ENCODE assay signal across 8 cellular contexts in the genomic region with DNA sequence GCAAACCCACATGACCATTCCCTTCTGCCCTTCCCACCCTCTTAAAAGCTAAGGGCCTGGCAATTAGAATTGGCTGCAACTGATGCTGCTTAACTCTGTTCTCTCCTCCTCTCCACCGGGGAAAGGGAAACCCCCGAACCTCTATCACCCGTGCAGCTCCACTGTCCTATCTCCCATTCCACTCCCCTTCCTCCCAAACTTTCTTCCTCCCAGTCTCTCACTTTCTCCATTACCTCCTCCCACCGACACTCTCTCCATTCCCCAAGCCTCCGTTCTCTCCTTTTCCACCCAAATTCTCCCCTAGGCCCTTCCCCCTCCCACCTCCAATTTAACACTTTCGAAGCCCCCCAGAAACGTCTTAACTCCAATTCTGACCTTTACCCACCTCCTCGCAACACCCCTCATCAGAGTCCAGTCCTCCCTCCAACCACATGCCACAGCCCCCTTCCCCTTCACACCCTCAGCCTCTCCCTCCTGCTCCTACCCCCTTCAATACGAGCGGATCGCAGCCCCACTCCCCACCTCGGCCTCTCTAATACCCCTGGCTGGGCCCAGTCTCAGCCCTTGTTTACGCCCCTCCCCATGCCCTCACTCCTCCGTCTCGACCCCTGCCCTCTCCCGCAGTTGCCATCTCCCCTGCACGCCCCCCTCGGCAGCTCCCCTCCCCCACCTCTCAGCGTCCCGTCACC. TPM values are rescaled to one million over a fixed set of nuclear protein-coding genes. Genes with fewer than 3 reads are reported as not detected.
DNase-seq lines count a peak whose midpoint lies in the region; ATAC-seq and TF ChIP-seq lines count a peak whose summit lies in the region.

No MANE protein-coding gene starts in this region.

- peak overlapping the region; percentile 87 for H2AFZ ChIP-seq in PC-3 (ENCODE audit: low read length)
- peak overlapping the region; percentile 43 for H2AFZ ChIP-seq in fibroblast of lung (ENCODE audit: low read length)

- CTCF ChIA-PET in PC-3 (lab: Charles Lee) = no interaction called here

- peak; percentile 19 for DNase-seq in NCI-H748 (lab: John Stamatoyannopoulos, UW; ENCODE audit: unreplicated experiment)
- no peak for DNase-seq in NCI-H748 treated with DMSO at 0.1 percent for 48 hours (lab: John Stamatoyannopoulos, UW)
- no peak for DNase-seq in PC-3
- peak; percentile 39 to 40 for DNase-seq in fibroblast of lung (ENCODE audit: low read depth in 2 of 2)
- peak in 1 of 5 donors; percentile 30 for DNase-seq in ovary
- no peak for DNase-seq in effector CD8-positive, alpha-beta T cell (lab: John Stamatoyannopoulos, UW)

- H3K27me3 ChIP-seq in PC-3 (ENCODE audit: low read length) (no peaks in the 10 kb centered on the region), fibroblast of lung (ENCODE audit: control insufficient read depth, insufficient read depth, low read length) (no peaks in the 10 kb centered on the region), ovary (no peaks in the 10 kb centered on the region)

- peaks cover 5% of the 10 kb centered on the region for H3F3A ChIP-seq in PC-3 (ENCODE audit: low read length, unreplicated experiment)

- intact Hi-C loops in PC-3 (cut with micrococcal nuclease) = loop anchor here (1.0 to 2.0 kb wide), 3 partner anchors 13 to 33 kb away; a partner anchor contains a TSS
- intact Hi-C loops in ovary (cut with DNase I) = no loop called here

- H3K9me3 ChIP-seq in PC-3 (ENCODE audit: low read length) (no peaks in the 10 kb centered on the region), fibroblast of lung (ENCODE audit: control insufficient read depth, insufficient read depth, low read depth, low read length) (no peaks in the 10 kb centered on the region), ovary (no peaks in the 10 kb centered on the region)

- TF ChIP-seq POLR2A in ovary (IDR thresholded peaks at IDR 0.05) = no peak

- H3K9ac ChIP-seq in PC-3 (ENCODE audit: low read length) = peak overlapping the region; percentile 94
- H3K9ac ChIP-seq in fibroblast of lung (ENCODE audit: insufficient read depth, low read length) = peak overlapping the region; percentile 96

- no TSS peak for BruUV-seq in PC-3 (replicated peaks; lab: Mats Ljungman, UMichigan)

- ATAC-seq in PC-3 (peak; percentile 3), GM21526 (IDR thresholded peaks at IDR 0.05; ENCODE audit: low FRiP score, unreplicated experiment) (no peak), HG02884 (IDR thresholded peaks at IDR 0.05; ENCODE audit: unreplicated experiment) (no peak)

- H3K4me2 ChIP-seq in PC-3 (ENCODE audit: low read length) (peak overlapping the region; percentile 98), fibroblast of lung (ENCODE audit: extremely low read depth, insufficient read depth, low read length) (peak overlapping the region; percentile 67)

- H4K20me1 ChIP-seq in PC-3 (ENCODE audit: low read length) (no peaks in the 10 kb centered on the region), fibroblast of lung (ENCODE audit: control insufficient read depth, extremely low read depth, insufficient read depth, low read length) (no peaks in the 10 kb centered on the region)

- H3K4me3 ChIP-seq in PC-3 (ENCODE audit: low read length) (peak overlapping the region; percentile 90), fibroblast of lung (replicated peaks in 1 of 4; ENCODE audit: control extremely low read depth in 1 of 4, insufficient read depth in 1 of 4, low read depth in 3 of 4, low read length in 4 of 4) (peak overlapping the region; percentile 84 to 96 (median 89)), ovary (peak overlapping the region; percentile 77)

- POLR2A ChIA-PET in PC-3 (lab: Charles Lee; ENCODE audit: unreplicated experiment) = interaction anchor here (0.6 to 0.9 kb wide), 2 partner anchors 33 to 111 kb away, joined by 3 to 6 read pairs; a partner anchor contains a TSS

- H3K36me3 ChIP-seq in PC-3 (ENCODE audit: low read depth, low read length) (peaks cover 23% of the 10 kb centered on the region), fibroblast of lung (ENCODE audit: control insufficient read depth, insufficient read depth, low read length) (peaks cover 12% of the 10 kb centered on the region), ovary (no peaks in the 10 kb centered on the region)

- H3K79me2 ChIP-seq in PC-3 (ENCODE audit: low read length) = peaks cover 81% of the 10 kb centered on the region
- peaks cover 51% of the 10 kb centered on the region for H3K79me2 ChIP-seq in fibroblast of lung (ENCODE audit: control insufficient read depth, insufficient read depth, low read length)

- peaks cover 18% of the 10 kb centered on the region for H3K4me1 ChIP-seq in PC-3 (ENCODE audit: insufficient read depth, low read length)
- H3K4me1 ChIP-seq in fibroblast of lung (ENCODE audit: control insufficient read depth, extremely low read depth, insufficient read depth, low read length) = peaks cover 3% of the 10 kb centered on the region
- peaks cover 5% of the 10 kb centered on the region for H3K4me1 ChIP-seq in ovary (ENCODE audit: insufficient read depth)

- H3K9me2 ChIP-seq in PC-3 (replicated peaks; ENCODE audit: low read length) = no peaks in the 10 kb centered on the region

- TF ChIP-seq CTCF in PC-3 (conservative IDR thresholded peaks at IDR 0.05; ENCODE audit: low read depth, low read length) (no peak), fibroblast of lung (conservative IDR thresholded peaks at IDR 0.05 in 1 of 2, IDR thresholded peaks at IDR 0.05 in 1 of 2; ENCODE audit: low read depth in 1 of 2, low read length in 2 of 2) (no peak), ovary (IDR thresholded peaks at IDR 0.05) (no peak)

- TF ChIP-seq EP300 in ovary (IDR thresholded peaks at IDR 0.05) = no peak

- WGBS in ovary, 3 donors = 1% methylated on average over 20 of the region's 20 CpGs

- H3K27ac ChIP-seq in PC-3 (ENCODE audit: low read length) = peak overlapping the region; percentile 91
- H3K27ac ChIP-seq in fibroblast of lung (ENCODE audit: insufficient read depth, low read length) = peak overlapping the region; percentile 83
- H3K27ac ChIP-seq in ovary = peak overlapping the region; percentile 95 to 97

RNA-seq across cellular contexts. Expression of a gene that starts 0.6 kb away (rescaled TPM):
- total RNA-seq in PC-3 (2014; rRNA removed) (23.4 and 39.2 TPM in 2 replicates), fibroblast of lung (15.4 and 21.6 TPM in 2 replicates), ovary (10 to 100 TPM; 19.0 to 40.2 (median 38.1) TPM)
- polyA plus RNA-seq in fibroblast of lung (40.0 and 40.3 TPM in 2 replicates), ovary (10 to 100 TPM; 35.2 to 53.9 TPM)
- 26.9 and 28.8 TPM in 2 replicates for polyA plus RNA-seq in fibroblast of lung (2012)
- polyA minus RNA-seq in fibroblast of lung (ENCODE audit: low replicate concordance) = 72.7 and 118 TPM in 2 replicates

RNA-seq across cellular contexts. Expression of a gene that starts 14.0 kb away (rescaled TPM):
- total RNA-seq in PC-3 (2014; rRNA removed) (18.1 and 27.0 TPM in 2 replicates), fibroblast of lung (24.7 and 30.6 TPM in 2 replicates), ovary (10 to 100 TPM; 25.4 to 37.1 (median 33.7) TPM)
- polyA plus RNA-seq in fibroblast of lung (42.6 and 83.1 TPM in 2 replicates), ovary (10 to 100 TPM; 36.7 to 37.5 TPM)
- polyA plus RNA-seq in fibroblast of lung (2012) = 25.8 and 37.3 TPM in 2 replicates
- 41.0 and 80.6 TPM in 2 replicates for polyA minus RNA-seq in fibroblast of lung (ENCODE audit: low replicate concordance)

RNA-seq across cellular contexts. Expression of a gene that starts 14.0 kb away (rescaled TPM):
- 174 and 197 TPM in 2 replicates for total RNA-seq in PC-3 (2014; rRNA removed)
- 39.6 and 45.5 TPM in 2 replicates for total RNA-seq in fibroblast of lung
- 145 and 188 TPM in 2 replicates for polyA plus RNA-seq in fibroblast of lung
- 121 and 138 TPM in 2 replicates for polyA plus RNA-seq in fibroblast of lung (2012)
- polyA minus RNA-seq in fibroblast of lung (ENCODE audit: low replicate concordance) = 0.59 and 16.5 TPM in 2 replicates
- total RNA-seq in ovary = 10 to 100 TPM; 18.1 to 54.0 (median 46.9) TPM
- polyA plus RNA-seq in ovary = 10 to 100 TPM; 66.6 to 94.4 TPM

RNA-seq across cellular contexts. Expression of a gene that starts 21.9 kb away (rescaled TPM):
- total RNA-seq in PC-3 (2014; rRNA removed) (84.6 and 113 TPM in 2 replicates), fibroblast of lung (87.0 and 95.8 TPM in 2 replicates), ovary (100 to 1,000 TPM in 3 of 7 donors, 10 to 100 TPM in 4; 63.2 to 111 (median 96.1) TPM)
- polyA plus RNA-seq in fibroblast of lung (154 and 168 TPM in 2 replicates), ovary (100 to 1,000 TPM; 131 to 209 TPM)
- polyA plus RNA-seq in fibroblast of lung (2012) = 112 and 116 TPM in 2 replicates
- polyA minus RNA-seq in fibroblast of lung (ENCODE audit: low replicate concordance) = 8.2 and 13.4 TPM in 2 replicates

RNA-seq across cellular contexts. Expression of a gene that starts 27.4 kb away (rescaled TPM):
- total RNA-seq in PC-3 (2014; rRNA removed) (20.6 and 24.4 TPM in 2 replicates), fibroblast of lung (7.7 and 10.2 TPM in 2 replicates), ovary (10 to 100 TPM; 16.7 to 41.9 (median 38.5) TPM)
- polyA plus RNA-seq in fibroblast of lung (11.7 and 13.6 TPM in 2 replicates), ovary (10 to 100 TPM; 29.2 to 32.0 TPM)
- polyA plus RNA-seq in fibroblast of lung (2012) = 8.7 and 13.1 TPM in 2 replicates
- 16.7 and 25.4 TPM in 2 replicates for polyA minus RNA-seq in fibroblast of lung (ENCODE audit: low replicate concordance)

Comparison
In these comparisons a context has a peak if more than half of its experiments do, and no peak if none do; other contexts are left out.
1. DNase-seq: peak in NCI-H748 (single experiment) and fibroblast of lung (2 of 2); none in NCI-H748 treated with DMSO at 0.1 percent for 48 hours (single experiment), PC-3 (single experiment) and effector CD8-positive, alpha-beta T cell (single experiment).
2. Peak in every context shown above with its lines, with median percentiles within 50 percentile points of each other: H3K27ac ChIP-seq and H3K4me3 ChIP-seq.